ENCODE assay signal across 7 cellular contexts in the genomic region with DNA sequence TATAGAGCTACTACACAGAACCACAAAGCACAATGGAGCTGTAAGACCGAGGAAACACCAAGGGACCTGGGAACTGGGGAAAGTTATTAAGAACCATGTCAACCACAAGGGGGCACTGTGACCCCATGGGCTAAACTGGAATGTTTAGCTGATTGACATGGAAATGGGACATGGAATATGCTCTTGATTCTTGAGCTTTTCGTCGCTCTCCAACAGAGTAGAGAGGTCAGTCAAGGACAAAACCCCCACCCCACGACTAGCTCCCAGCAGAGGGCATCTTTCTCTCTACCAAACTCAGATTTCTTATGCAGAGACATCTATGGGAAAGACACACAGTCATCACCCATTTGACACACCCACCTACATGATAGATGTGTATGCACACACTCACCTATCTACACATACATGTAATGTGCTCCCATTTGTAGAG. TPM values are rescaled to one million over a fixed set of nuclear protein-coding genes. Genes with fewer than 3 reads are reported as not detected.
A peak's percentile ranks its signal among the peaks of the same experiment; 100 is the strongest.
DNase-seq lines count a peak whose midpoint lies in the region; ATAC-seq, FAIRE-seq and TF ChIP-seq lines count a peak whose summit lies in the region.

No MANE protein-coding gene starts in this region.

- FAIRE-seq in pancreas (lab: Jason Lieb, UNC): peak; percentile 73

- no peak overlapping the region; a peak in 1 of 4 replicates for H3K4me3 ChIP-seq in SK-N-SH (ENCODE audit: low read depth in 2 of 2, low read length in 1 of 2)
- no peak overlapping the region for H3K4me3 ChIP-seq in pancreas
- no peak overlapping the region for H3K4me3 ChIP-seq in tibial artery

- peak; percentile 73 for TF ChIP-seq CTCF in GM13976 (IDR thresholded peaks at IDR 0.05; ENCODE audit: borderline replicate concordance, control extremely low read depth, extremely low read depth, insufficient read depth, missing control alignments)
- peak; percentile 89 for TF ChIP-seq CTCF in SK-N-SH (IDR thresholded peaks at IDR 0.05)
- peak; percentile 89 to 94 (median 90) for TF ChIP-seq CTCF in pancreas (IDR thresholded peaks at IDR 0.05)
- TF ChIP-seq CTCF in tibial artery (IDR thresholded peaks at IDR 0.05): peak; percentile 93 to 97

- intact Hi-C loops in activated naive CD4-positive, alpha-beta T cell treated with anti-CD3 and anti-CD28 coated beads for 36 hours (cut with micrococcal nuclease): loop anchor here (1.0 kb wide), 4 partner anchors 26 to 90 kb away; no protein-coding TSS in a partner anchor
- intact Hi-C loops in pancreas (cut with DNase I): loop anchor here in 1 of 3 donors (5.0 kb wide), 1 partner anchor 78 kb away; no protein-coding TSS in a partner anchor
- intact Hi-C loops in tibial artery (cut with DNase I; ENCODE audit: low total_unique reads): loop anchor here (2.0 kb wide), 1 partner anchor 26 kb away; no protein-coding TSS in a partner anchor

- H3K9ac ChIP-seq in SK-N-SH: no peak overlapping the region

- peak; percentile 96 for TF ChIP-seq RAD21 in SK-N-SH (IDR thresholded peaks at IDR 0.05; ENCODE audit: low read length)

- H3K4me1 ChIP-seq in SK-N-SH (ENCODE audit: control insufficient read depth in 1 of 2, insufficient read depth in 2 of 2, low read depth in 1 of 2, low read length in 1 of 2): no peaks in the 10 kb centered on the region; a peak in 1 of 4 replicates
- H3K4me1 ChIP-seq in pancreas: no peaks in the 10 kb centered on the region
- peaks cover 0 to 6% (median 0%) of the 10 kb centered on the region in 4 donors for H3K4me1 ChIP-seq in tibial artery

- H3K9me3 Mint-ChIP-seq in activated naive CD4-positive, alpha-beta T cell treated with anti-CD3 and anti-CD28 coated beads for 36 hours: no peaks in the 10 kb centered on the region

- H3F3A ChIP-seq in SK-N-SH (replicated peaks; ENCODE audit: insufficient read depth): no peaks in the 10 kb centered on the region

- POLR2A ChIA-PET in SK-N-SH (lab: Yijun Ruan, JAX): interaction anchor here (1.0 to 2.1 kb wide), 9 partner anchors 9 to 90 kb away, joined by 3 to 15 read pairs (median 6); a partner anchor contains a TSS

- no peaks in the 10 kb centered on the region for H4K20me1 ChIP-seq in SK-N-SH (ENCODE audit: insufficient read depth)

- DNase-seq in GM13976 (ENCODE audit: low spot score) (peak; percentile 70), NCI-H1048 (lab: John Stamatoyannopoulos, UW) (peak; percentile 56), SK-N-SH (peak; percentile 75), globus pallidus (ENCODE audit: low spot score) (peak; percentile 95), pancreas (peak; percentile 72 to 90 (median 79)), tibial artery (peak; percentile 85 to 88)
- DNase-seq in activated naive CD4-positive, alpha-beta T cell treated with anti-CD3 and anti-CD28 coated beads for 36 hours: peak; percentile 91

- H3K9me2 ChIP-seq in SK-N-SH: no peaks in the 10 kb centered on the region

- H3K27me3 ChIP-seq in SK-N-SH (ENCODE audit: insufficient read depth): peaks cover 15% of the 10 kb centered on the region
- H3K27me3 ChIP-seq in pancreas: no peaks in the 10 kb centered on the region
- no peaks in the 10 kb centered on the region for H3K27me3 ChIP-seq in tibial artery

- CTCF ChIA-PET in SK-N-SH (lab: Yijun Ruan, JAX): interaction anchor here (0.6 to 18.2 kb wide), 52 partner anchors 9 to 634 kb away, joined by 3 to 555 read pairs (median 6); a partner anchor contains a TSS
- CTCF ChIA-PET in activated naive CD4-positive, alpha-beta T cell treated with anti-CD3 and anti-CD28 coated beads for 36 hours (lab: Charles Lee): interaction anchor here (0.6 to 11.6 kb wide), 41 partner anchors 9 to 541 kb away, joined by 3 to 260 read pairs (median 7); a partner anchor contains a TSS

- in situ Hi-C loops in GM13976 (cut with MboI; ENCODE audit: low sequenced_read_pairs, unreplicated experiment): loop anchor here (10.0 kb wide), 1 partner anchor 80 kb away; a partner anchor contains a TSS

- 0% methylated on average over 4 of the region's 4 CpGs for WGBS in SK-N-SH (ENCODE audit: low lambda C conversion rate)
- WGBS in pancreas, 2 donors: 0 to 2% methylated on average over 4 of the region's 4 CpGs

- peaks cover 5% of the 10 kb centered on the region for H3K27me3 Mint-ChIP-seq in activated naive CD4-positive, alpha-beta T cell treated with anti-CD3 and anti-CD28 coated beads for 36 hours (ENCODE audit: low read depth)

- H3K27ac ChIP-seq in SK-N-SH (ENCODE audit: low read depth in 2 of 2, low read length in 1 of 2): no peak overlapping the region
- no peak overlapping the region for H3K27ac ChIP-seq in pancreas
- H3K27ac ChIP-seq in tibial artery: no peak overlapping the region

- H3K36me3 ChIP-seq in SK-N-SH (replicated peaks in 1 of 2; ENCODE audit: control insufficient read depth in 1 of 2, insufficient read depth in 2 of 2, low read length in 1 of 2) (no peaks in the 10 kb centered on the region), pancreas (peaks cover 0 to 16% (median 0%) of the 10 kb centered on the region in 3 donors), tibial artery (peaks cover 11 to 35% (median 31%) of the 10 kb centered on the region in 3 donors)

- H3K4me1 Mint-ChIP-seq in activated naive CD4-positive, alpha-beta T cell treated with anti-CD3 and anti-CD28 coated beads for 36 hours (ENCODE audit: low read depth): no peaks in the 10 kb centered on the region

- no peak overlapping the region for H3K4me2 ChIP-seq in SK-N-SH

- H3K4me3 Mint-ChIP-seq in activated naive CD4-positive, alpha-beta T cell treated with anti-CD3 and anti-CD28 coated beads for 36 hours: no peak overlapping the region

- no peaks in the 10 kb centered on the region for H3K36me3 Mint-ChIP-seq in activated naive CD4-positive, alpha-beta T cell treated with anti-CD3 and anti-CD28 coated beads for 36 hours (ENCODE audit: low read depth)

- no peak overlapping the region for H2AFZ ChIP-seq in SK-N-SH (ENCODE audit: low read depth)

- H3K27ac Mint-ChIP-seq in activated naive CD4-positive, alpha-beta T cell treated with anti-CD3 and anti-CD28 coated beads for 36 hours: no peak overlapping the region

- peak; percentile 84 to 98 (median 94) for ATAC-seq in pancreas

- no peak for TF ChIP-seq EP300 in SK-N-SH (IDR thresholded peaks at IDR 0.05; ENCODE audit: borderline replicate concordance in 1 of 2, low read depth in 1 of 2, low read length in 1 of 2)

- H3K9me3 ChIP-seq in SK-N-SH: no peaks in the 10 kb centered on the region
- H3K9me3 ChIP-seq in pancreas: no peaks in the 10 kb centered on the region
- no peaks in the 10 kb centered on the region for H3K9me3 ChIP-seq in tibial artery

- H3K79me2 ChIP-seq in SK-N-SH (ENCODE audit: insufficient read depth): no peaks in the 10 kb centered on the region

TF ChIP-seq in SK-N-SH, 30 proteins besides CTCF, POLR2A, EP300 and RAD21 (continues in another document):
- peak; percentile 17; the same call in 1 of the 2 replicates for TF ChIP-seq NRF1 (IDR thresholded peaks at IDR 0.05; ENCODE audit: low read depth, low read length)
- TF ChIP-seq SMC3 (IDR thresholded peaks at IDR 0.05; ENCODE audit: low read depth, low read length): peak; percentile 96
- no peak for TF ChIP-seq NFIC (IDR thresholded peaks at IDR 0.05; ENCODE audit: borderline replicate concordance)
- TF ChIP-seq YY1 (IDR thresholded peaks at IDR 0.05; ENCODE audit: low read depth): no peak
- TF ChIP-seq, protein P1, sequence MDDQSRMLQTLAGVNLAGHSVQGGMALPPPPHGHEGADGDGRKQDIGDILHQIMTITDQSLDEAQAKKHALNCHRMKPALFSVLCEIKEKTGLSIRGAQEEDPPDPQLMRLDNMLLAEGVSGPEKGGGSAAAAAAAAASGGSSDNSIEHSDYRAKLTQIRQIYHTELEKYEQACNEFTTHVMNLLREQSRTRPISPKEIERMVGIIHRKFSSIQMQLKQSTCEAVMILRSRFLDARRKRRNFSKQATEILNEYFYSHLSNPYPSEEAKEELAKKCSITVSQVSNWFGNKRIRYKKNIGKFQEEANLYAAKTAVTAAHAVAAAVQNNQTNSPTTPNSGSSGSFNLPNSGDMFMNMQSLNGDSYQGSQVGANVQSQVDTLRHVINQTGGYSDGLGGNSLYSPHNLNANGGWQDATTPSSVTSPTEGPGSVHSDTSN (IDR thresholded peaks at IDR 0.05): peak; percentile 86

RNA-seq across cellular contexts. Expression of a gene that starts 10.1 kb away (rescaled TPM):
- polyA plus RNA-seq in SK-N-SH (2012; rRNA removed) (15.8 and 15.9 TPM in 2 replicates), pancreas (100 to 1,000 TPM; 104 to 159 TPM)
- 10.1 and 11.7 TPM in 2 replicates for polyA plus RNA-seq in SK-N-SH (2012; cell fraction: cytosol; rRNA removed)
- polyA plus RNA-seq in SK-N-SH (2012; cell fraction: nucleus; rRNA removed): 29.0 and 31.1 TPM in 2 replicates
- 1 to 10 TPM; 8.4 to 8.8 TPM for total RNA-seq in activated naive CD4-positive, alpha-beta T cell treated with anti-CD3 and anti-CD28 coated beads for 36 hours
- 10 to 100 TPM; 37.5 to 75.4 (median 47.4) TPM for total RNA-seq in pancreas

RNA-seq across cellular contexts. Expression of a gene that starts 15.2 kb away (rescaled TPM):
- polyA plus RNA-seq in SK-N-SH (2012; rRNA removed): not detected in 2 replicates
- polyA plus RNA-seq in SK-N-SH (2012; cell fraction: cytosol; rRNA removed): not detected in 2 replicates
- not detected in 2 replicates for polyA plus RNA-seq in SK-N-SH (2012; cell fraction: nucleus; rRNA removed)
- total RNA-seq in activated naive CD4-positive, alpha-beta T cell treated with anti-CD3 and anti-CD28 coated beads for 36 hours: not detected
- total RNA-seq in pancreas: under 1 TPM in 1 of 6 donors, not detected in 5; 0.23 TPM
- polyA plus RNA-seq in pancreas: under 1 TPM; 0.46 to 0.59 TPM

RNA-seq across cellular contexts. Expression of a gene that starts 15.7 kb away (rescaled TPM):
- polyA plus RNA-seq in SK-N-SH (2012; rRNA removed): not detected in 2 replicates
- not detected in 2 replicates for polyA plus RNA-seq in SK-N-SH (2012; cell fraction: cytosol; rRNA removed)
- 0.08 and 0.14 TPM in 2 replicates for polyA plus RNA-seq in SK-N-SH (2012; cell fraction: nucleus; rRNA removed)
- not detected for total RNA-seq in activated naive CD4-positive, alpha-beta T cell treated with anti-CD3 and anti-CD28 coated beads for 36 hours
- total RNA-seq in pancreas: not detected
- polyA plus RNA-seq in pancreas: under 1 TPM in 1 of 2 donors, not detected in 1; 0.09 TPM

RNA-seq across cellular contexts. Expression of a gene that starts 19.8 kb away (rescaled TPM):
- polyA plus RNA-seq in SK-N-SH (2012; rRNA removed) (0.10 TPM in 1 of 2 replicates, not detected in the other), pancreas (under 1 TPM; 0.15 to 0.23 TPM)
- polyA plus RNA-seq in SK-N-SH (2012; cell fraction: cytosol; rRNA removed): not detected in 2 replicates
- polyA plus RNA-seq in SK-N-SH (2012; cell fraction: nucleus; rRNA removed): 0.12 and 0.36 TPM in 2 replicates
- total RNA-seq in activated naive CD4-positive, alpha-beta T cell treated with anti-CD3 and anti-CD28 coated beads for 36 hours: not detected
- under 1 TPM in 2 of 6 donors, not detected in 4; 0.08 to 0.12 TPM for total RNA-seq in pancreas

RNA-seq across cellular contexts. Expression of a gene that starts 25.0 kb away (rescaled TPM):
- 104 and 144 TPM in 2 replicates for polyA plus RNA-seq in SK-N-SH (2012; rRNA removed)
- polyA plus RNA-seq in SK-N-SH (2012; cell fraction: cytosol; rRNA removed): 44.2 and 55.4 TPM in 2 replicates
- 426 and 562 TPM in 2 replicates for polyA plus RNA-seq in SK-N-SH (2012; cell fraction: nucleus; rRNA removed)
- total RNA-seq in activated naive CD4-positive, alpha-beta T cell treated with anti-CD3 and anti-CD28 coated beads for 36 hours: 10 to 100 TPM; 90.9 to 97.5 TPM
- total RNA-seq in pancreas: 10 to 100 TPM; 19.0 to 34.1 (median 25.6) TPM
- polyA plus RNA-seq in pancreas: 100 to 1,000 TPM in 1 of 2 donors, 10 to 100 TPM in 1; 61.2 to 103 TPM
